In genomic region chr13:110557610-110558305, GRCh38 we compare ENCODE assay signal across 22 cellular contexts. TPM values are rescaled to one million over a fixed set of nuclear protein-coding genes. Genes with fewer than 3 reads are reported as not detected.
DNase-seq lines count a peak whose midpoint lies in the region; FAIRE-seq and TF ChIP-seq lines count a peak whose summit lies in the region.
"Had no signal": no experiment of that assay in that cellular context is flagged by ENCODE, and none has a peak within 500 bp of the region (broad histone marks: within the 10 kb centered on the region; RNA-seq: fewer than 3 reads in every experiment).

No MANE protein-coding gene starts in this region.

- intact Hi-C loops in kidney (cut with DNase I) = no loop called here
- intact Hi-C loops in posterior vena cava (cut with DNase I) = no loop called here

- H3K4me1 ChIP-seq in kidney (ENCODE audit: control insufficient read depth in 1 of 2, insufficient read depth in 1 of 2, low read depth in 1 of 2, low read length in 2 of 2) = peaks cover 6 to 22% of the 10 kb centered on the region in 2 donors
- H3K4me1 ChIP-seq: foreskin keratinocyte, SJCRH30 had no signal

- peaks cover 3 to 5% of the 10 kb centered on the region in 2 donors for H3K36me3 ChIP-seq in kidney (ENCODE audit: control insufficient read depth in 1 of 2, insufficient read depth in 2 of 2, low read length in 2 of 2)
- H3K36me3 ChIP-seq: SJCRH30 had no signal

- H3K27ac ChIP-seq in C4-2B (peak overlapping the region; percentile 80), kidney (ENCODE audit: low read depth in 2 of 2, low read length in 2 of 2) (no peak overlapping the region)
- H3K27ac ChIP-seq: foreskin keratinocyte, SJCRH30 had no signal

- H3K9ac ChIP-seq in kidney (ENCODE audit: low read length in 2 of 2) = no peak overlapping the region

- H3K4me3 ChIP-seq in kidney (ENCODE audit: low read length in 2 of 2) = no peak overlapping the region
- H3K4me3 ChIP-seq: SJCRH30 had no signal

- DNase-seq in NCI-H2029 treated with DMSO at 0.1 percent for 48 hours (lab: John Stamatoyannopoulos, UW) (peak; percentile 78), kidney (peak; percentile 76), posterior vena cava (ENCODE audit: low spot score) (peak; percentile 74), islet precursor cell (no peak), T-helper 2 cell (no peak), pons (ENCODE audit: low spot score) (no peak), middle frontal gyrus (ENCODE audit: extremely low spot score, low spot score) (no peak)
- DNase-seq: ACHN; activated CD4-positive, alpha-beta T cell treated with anti-CD3 and anti-CD28 coated beads for 36 hours; activated naive CD4-positive, alpha-beta T cell treated with anti-CD3 and anti-CD28 coated beads for 36 hours; activated T-cell treated with anti-CD3 and anti-CD28 coated beads, Interleukin-2, amount 50 U/mL, for 48 hours; C1 segment of cervical spinal cord; foreskin keratinocyte; HCEC 1CT; NCI-H1417 treated with DMSO at 0.1 percent for 48 hours; NCI-H226; SJCRH30; small intestine; stimulated activated naive B cell treated with anti-CD40 and anti-IgM and Interleukin-4, amounts not matched to agents 10 μg/mL and 1 μg/mL and 100 μg/mL, for 72 hours; T-helper 1 cell had no signal

- TF ChIP-seq CTCF in C4-2B (conservative IDR thresholded peaks at IDR 0.05) = no peak
- no peak for TF ChIP-seq CTCF in kidney (IDR thresholded peaks at IDR 0.05; ENCODE audit: borderline replicate concordance, extremely low read depth, insufficient read depth)

- H3K9me3 ChIP-seq in kidney (ENCODE audit: control insufficient read depth in 1 of 2, low read length in 2 of 2) = no peaks in the 10 kb centered on the region
- H3K9me3 ChIP-seq: Peyer's patch, SJCRH30 had no signal

- no peak for FAIRE-seq in kidney (lab: Jason Lieb, UNC)
- FAIRE-seq: small intestine had no signal

RNA-seq across cellular contexts. Expression of gene RAB20, which starts 3.8 kb away (rescaled TPM):
- total RNA-seq in kidney (33.6 TPM), posterior vena cava (10 to 100 TPM in 1 of 2 donors, 1 to 10 TPM in 1; 8.5 to 11.9 TPM)
- 47.7 TPM for polyA plus RNA-seq in kidney (ENCODE audit: insufficient read depth, low read depth, low replicate concordance)

RNA-seq across cellular contexts. Expression of gene NAXD, which starts 57.6 kb away (rescaled TPM):
- total RNA-seq in kidney = 37.9 TPM
- 52.7 TPM for polyA plus RNA-seq in kidney (ENCODE audit: insufficient read depth, low read depth, low replicate concordance)
- 10 to 100 TPM; 19.5 to 21.7 TPM for total RNA-seq in posterior vena cava

Comparison
In these comparisons a context has a peak if more than half of its experiments do, and no peak if none do; other contexts are left out.
1. DNase-seq: peak in NCI-H2029 treated with DMSO at 0.1 percent for 48 hours (single experiment), kidney (single experiment) and posterior vena cava (single experiment); none in islet precursor cell (single experiment), T-helper 2 cell (0 of 5), pons (single experiment) and middle frontal gyrus (single experiment).